Comparison of ENCODE assay signal across 34 cellular contexts in the genomic region with DNA sequence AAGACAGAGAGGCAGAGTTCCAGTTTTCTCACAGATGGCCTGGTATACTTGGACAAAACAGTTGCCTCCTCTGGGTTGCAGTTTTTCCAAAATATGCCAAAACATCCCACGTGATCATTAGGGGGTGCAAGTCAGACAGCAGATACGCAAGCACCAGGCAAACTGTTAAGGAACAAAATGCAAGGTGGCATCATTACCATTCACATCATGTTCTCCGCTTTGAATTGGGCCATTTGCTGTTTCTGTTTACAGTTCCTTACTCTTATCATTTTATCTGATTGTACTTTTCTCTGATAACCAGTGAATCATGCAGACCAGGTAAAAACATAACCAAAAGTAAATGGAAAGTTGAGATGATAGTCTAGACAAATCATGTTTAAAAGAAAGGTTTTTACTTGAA.
"Had no signal": no experiment of that assay in that cellular context is flagged by ENCODE, and none has a peak within 500 bp of the region (broad histone marks: within the 10 kb centered on the region; RNA-seq: fewer than 3 reads in every experiment).

No MANE protein-coding gene starts in this region.

- FAIRE-seq: frontal cortex, keratinocyte had no signal

- H3K4me3 ChIP-seq: adrenal gland, body of pancreas, cardiac muscle cell, coronary artery, dorsolateral prefrontal cortex, lung, skin epidermis, thyroid gland, upper lobe of left lung, vagina had no signal

- H3K4me1 Mint-ChIP-seq: activated CD4-positive, alpha-beta T cell treated with anti-CD3 and anti-CD28 coated beads for 36 hours; activated naive CD8-positive, alpha-beta T cell treated with anti-CD3 and anti-CD28 coated beads for 36 hours; stimulated activated memory B cell treated with anti-CD40 and anti-IgM and Interleukin-4, amounts not matched to agents 10 μg/mL and 1 μg/mL and 100 μg/mL, for 72 hours; stimulated activated naive CD8-positive, alpha-beta T cell treated with anti-CD3 and anti-CD28 coated beads, Interleukin-15, amount 100 ng/mL, for 72 hours had no signal

- H3K36me3 ChIP-seq: adrenal gland, cardiac muscle cell, thyroid gland, upper lobe of left lung, vagina had no signal

- H3K9me3 Mint-ChIP-seq: activated naive CD4-positive, alpha-beta T cell treated with anti-CD3 and anti-CD28 coated beads for 36 hours; activated naive CD8-positive, alpha-beta T cell treated with anti-CD3 and anti-CD28 coated beads for 36 hours; activated T-helper 1 cell treated with anti-CD3 and anti-CD28 coated beads, Interleukin-12 subunit alpha, Interleukin-12 subunit beta, Interleukin-2, Interleukin-4 antibody, amounts not matched to agents 30 ng/mL and 10 ng/mL and 1 ng/mL, durations not matched to agents 14 hours and 24 hours and 36 hours; natural killer cell treated with Interleukin-12 subunit alpha and Interleukin-12 subunit beta and Interleukin-15 and Interleukin-18, amount 100 ng/mL, for 72 hours; stimulated activated memory B cell treated with anti-CD40 and anti-IgM and Interleukin-4, amounts not matched to agents 10 μg/mL and 1 μg/mL and 100 μg/mL, for 72 hours; stimulated activated naive CD8-positive, alpha-beta T cell treated with anti-CD3 and anti-CD28 coated beads, Interleukin-15, amount 100 ng/mL, for 72 hours; T-helper 2 cell treated with Interferon-gamma antibody and Interleukin-4, amounts not matched to agents 5 μg/mL and 100 μg/mL, for 36 hours had no signal

- H3K36me3 Mint-ChIP-seq: activated naive CD8-positive, alpha-beta T cell treated with anti-CD3 and anti-CD28 coated beads for 36 hours; natural killer cell treated with Interleukin-12 subunit alpha and Interleukin-12 subunit beta and Interleukin-15 and Interleukin-18, amount 100 ng/mL, for 72 hours; stimulated activated memory B cell treated with anti-CD40 and anti-IgM and Interleukin-4, amounts not matched to agents 10 μg/mL and 1 μg/mL and 100 μg/mL, for 72 hours had no signal

- H3K27ac ChIP-seq: adrenal gland, body of pancreas, cardiac muscle cell, coronary artery, dorsolateral prefrontal cortex, skin epidermis, thyroid gland, upper lobe of left lung, vagina had no signal

- H3K9me3 ChIP-seq: adrenal gland, body of pancreas, thyroid gland, upper lobe of left lung, vagina had no signal

- H3K27me3 Mint-ChIP-seq: activated CD4-positive, alpha-beta T cell treated with anti-CD3 and anti-CD28 coated beads for 36 hours; activated naive CD8-positive, alpha-beta T cell treated with anti-CD3 and anti-CD28 coated beads for 36 hours; stimulated activated naive CD8-positive, alpha-beta T cell treated with anti-CD3 and anti-CD28 coated beads, Interleukin-15, amount 100 ng/mL, for 72 hours had no signal

- H3K4me3 Mint-ChIP-seq: activated CD4-positive, alpha-beta T cell treated with anti-CD3 and anti-CD28 coated beads for 36 hours; activated naive CD4-positive, alpha-beta T cell treated with anti-CD3 and anti-CD28 coated beads for 36 hours; activated naive CD8-positive, alpha-beta T cell treated with anti-CD3 and anti-CD28 coated beads for 36 hours; activated T-helper 1 cell treated with anti-CD3 and anti-CD28 coated beads, Interleukin-12 subunit alpha, Interleukin-12 subunit beta, Interleukin-2, Interleukin-4 antibody, amounts not matched to agents 30 ng/mL and 10 ng/mL and 1 ng/mL, durations not matched to agents 14 hours and 24 hours and 36 hours; natural killer cell treated with Interleukin-12 subunit alpha and Interleukin-12 subunit beta and Interleukin-15 and Interleukin-18, amount 100 ng/mL, for 72 hours; stimulated activated memory B cell treated with anti-CD40 and anti-IgM and Interleukin-4, amounts not matched to agents 10 μg/mL and 1 μg/mL and 100 μg/mL, for 72 hours; stimulated activated naive CD8-positive, alpha-beta T cell treated with anti-CD3 and anti-CD28 coated beads, Interleukin-15, amount 100 ng/mL, for 72 hours; T-helper 2 cell treated with Interferon-gamma antibody and Interleukin-4, amounts not matched to agents 5 μg/mL and 100 μg/mL, for 36 hours had no signal

- DNase-seq: activated CD4-positive, alpha-beta T cell treated with anti-CD3 and anti-CD28 coated beads for 36 hours; activated CD4-positive, alpha-beta T cell treated with anti-CD3 and anti-CD28 coated beads, Interleukin-2, amount 50 U/mL, for 4 hours; activated CD4-positive, CD25-positive, alpha-beta regulatory T cell; activated CD8-positive, alpha-beta memory T cell treated with anti-CD3 and anti-CD28 coated beads for 24 hours; activated effector memory CD4-positive, alpha-beta T cell treated with anti-CD3 and anti-CD28 coated beads, Interleukin-2, amount 50 U/mL, for 16 hours; activated naive CD4-positive, alpha-beta T cell treated with anti-CD3 and anti-CD28 coated beads for 36 hours; activated naive CD8-positive, alpha-beta T cell treated with anti-CD3 and anti-CD28 coated beads for 36 hours; activated T-cell treated with anti-CD3 and anti-CD28 coated beads, Interleukin-2, amount 50 U/mL, for 1 hour; adrenal gland; aorta; body of pancreas; cerebellar nuclear complex; dorsolateral prefrontal cortex; effector memory CD4-positive, alpha-beta T cell; left cardiac atrium; mesendoderm; stimulated activated CD4-positive, alpha-beta T cell treated with anti-CD3 and anti-CD28 coated beads, Interleukin-4, amount 100 ng/mL, for 24 hours; stimulated activated naive CD8-positive, alpha-beta T cell treated with anti-CD3 and anti-CD28 coated beads, Interleukin-15, amount 100 ng/mL, for 72 hours; substantia nigra; T-helper 1 cell; thyroid gland; upper lobe of left lung had no signal

- H3K27me3 ChIP-seq: body of pancreas, cardiac muscle cell, thyroid gland, upper lobe of left lung, vagina had no signal

- H3K4me1 ChIP-seq: adrenal gland, body of pancreas, thyroid gland, upper lobe of left lung, vagina had no signal

- ATAC-seq: activated CD4-positive, alpha-beta T cell treated with anti-CD3 and anti-CD28 coated beads for 36 hours; body of pancreas; left cardiac atrium; natural killer cell treated with Interleukin-12 subunit alpha and Interleukin-12 subunit beta and Interleukin-15 and Interleukin-18, amount 100 ng/mL, for 72 hours; sciatic nerve; stimulated activated memory B cell treated with anti-CD40 and anti-IgM and Interleukin-4, amounts not matched to agents 10 μg/mL and 1 μg/mL and 100 μg/mL, for 72 hours; stimulated activated naive CD8-positive, alpha-beta T cell treated with anti-CD3 and anti-CD28 coated beads, Interleukin-15, amount 100 ng/mL, for 72 hours had no signal

- H3K27ac Mint-ChIP-seq: activated CD4-positive, alpha-beta T cell treated with anti-CD3 and anti-CD28 coated beads for 36 hours; activated naive CD4-positive, alpha-beta T cell treated with anti-CD3 and anti-CD28 coated beads for 36 hours; activated naive CD8-positive, alpha-beta T cell treated with anti-CD3 and anti-CD28 coated beads for 36 hours; activated T-helper 1 cell treated with anti-CD3 and anti-CD28 coated beads, Interleukin-12 subunit alpha, Interleukin-12 subunit beta, Interleukin-2, Interleukin-4 antibody, amounts not matched to agents 30 ng/mL and 10 ng/mL and 1 ng/mL, durations not matched to agents 14 hours and 24 hours and 36 hours; natural killer cell treated with Interleukin-12 subunit alpha and Interleukin-12 subunit beta and Interleukin-15 and Interleukin-18, amount 100 ng/mL, for 72 hours; stimulated activated memory B cell treated with anti-CD40 and anti-IgM and Interleukin-4, amounts not matched to agents 10 μg/mL and 1 μg/mL and 100 μg/mL, for 72 hours; stimulated activated naive CD8-positive, alpha-beta T cell treated with anti-CD3 and anti-CD28 coated beads, Interleukin-15, amount 100 ng/mL, for 72 hours; T-helper 2 cell treated with Interferon-gamma antibody and Interleukin-4, amounts not matched to agents 5 μg/mL and 100 μg/mL, for 36 hours had no signal
